21 cellular contexts compared by ENCODE assay signal in genomic region chr3:185988080-185988815, GRCh38. TPM values are rescaled to one million over a fixed set of nuclear protein-coding genes. Genes with fewer than 3 reads are reported as not detected.
A peak's percentile ranks its signal among the peaks of the same experiment; 100 is the strongest.
DNase-seq lines count a peak whose midpoint lies in the region; TF ChIP-seq lines count a peak whose summit lies in the region.
"Had no signal": no experiment of that assay in that cellular context is flagged by ENCODE, and none has a peak within 500 bp of the region (broad histone marks: within the 10 kb centered on the region; RNA-seq: fewer than 3 reads in every experiment).

No MANE protein-coding gene starts in this region.

- intact Hi-C loops in Caco-2 (cut with micrococcal nuclease; ENCODE audit: unreplicated experiment): no loop called here

- TF ChIP-seq CTCF in H9 (conservative IDR thresholded peaks at IDR 0.05) (peak; percentile 44), kidney epithelial cell (IDR thresholded peaks at IDR 0.05; ENCODE audit: insufficient read depth, low read length, poor library complexity, severe bottlenecking) (peak; percentile 19), Caco-2 (IDR thresholded peaks at IDR 0.05; ENCODE audit: insufficient read depth in 1 of 2, low read depth in 1 of 2, low read length in 1 of 2, severe bottlenecking in 1 of 2, unreplicated experiment in 1 of 2) (no peak)

- no peak overlapping the region for H3K18ac ChIP-seq in H9 (ENCODE audit: insufficient read length, low read depth, low read length)

- H3K14ac ChIP-seq in H9 (ENCODE audit: insufficient read depth, low read length): no peak overlapping the region

- no peak overlapping the region for H3K23ac ChIP-seq in H9 (ENCODE audit: insufficient read length, low read depth, low read length)

- H2BK15ac ChIP-seq in H9 (ENCODE audit: low read depth, low read length): no peak overlapping the region

- no peaks in the 10 kb centered on the region for H4K20me1 ChIP-seq in H9 (ENCODE audit: control insufficient read depth, insufficient read depth, insufficient read length)

- H2BK20ac ChIP-seq in H9 (ENCODE audit: low read depth, low read length, poor library complexity, severe bottlenecking): no peak overlapping the region

- no peak overlapping the region for H2BK12ac ChIP-seq in H9 (ENCODE audit: insufficient read length, low read depth, low read length)

- no TSS peak for BruUV-seq in Caco-2 (replicated peaks; lab: Mats Ljungman, UMichigan)

- H4K8ac ChIP-seq in H9 (replicated peaks; ENCODE audit: insufficient read length, low read depth, low read length): no peak overlapping the region

- no peaks in the 10 kb centered on the region for H3K79me2 ChIP-seq in H9 (ENCODE audit: insufficient read depth, low read length)

- no CpG with 5 or more reads among the region's 3 CpGs for WGBS in H9 (ENCODE audit: extremely low coverage, insufficient read length, low lambda C conversion rate)

- H3K4me3 Mint-ChIP-seq in H9 (no peak overlapping the region), Caco-2 (ENCODE audit: unreplicated experiment) (no peak overlapping the region)
- H3K4me3 Mint-ChIP-seq: naive thymus-derived CD4-positive, alpha-beta T cell; stimulated activated naive B cell treated with anti-CD40 and anti-IgM and Interleukin-4, amounts not matched to agents 10 μg/mL and 1 μg/mL and 100 μg/mL, for 72 hours had no signal

- H2AK5ac ChIP-seq in H9 (ENCODE audit: insufficient read length, low read length): no peak overlapping the region

- no peak overlapping the region for H2AFZ ChIP-seq in H9 (ENCODE audit: low read length)

- H3K36me3 ChIP-seq in kidney epithelial cell (ENCODE audit: control insufficient read depth, insufficient read depth, low read length) (no peaks in the 10 kb centered on the region), Caco-2 (ENCODE audit: control insufficient read depth, insufficient read depth, low read length) (no peaks in the 10 kb centered on the region)
- H3K36me3 ChIP-seq: breast epithelium, SJSA1, tibial nerve had no signal

- peak; percentile 68 for DNase-seq in DMS 273 (lab: John Stamatoyannopoulos, UW; ENCODE audit: unreplicated experiment)
- DNase-seq in H9: no peak
- peak; percentile 8 for DNase-seq in astrocyte of the hippocampus (ENCODE audit: low read depth, low spot score)
- no peak for DNase-seq in kidney epithelial cell (ENCODE audit: low read depth)
- DNase-seq in COR-L47 (lab: John Stamatoyannopoulos, UW): no peak
- DNase-seq in Caco-2: no peak
- no peak for DNase-seq in SKM-1 (lab: John Stamatoyannopoulos, UW; ENCODE audit: unreplicated experiment)
- no peak for DNase-seq in DMS153 treated with DMSO at 0.1 percent for 48 hours (lab: John Stamatoyannopoulos, UW; ENCODE audit: unreplicated experiment)
- DNase-seq: activated CD4-positive, alpha-beta T cell treated with anti-CD3 and anti-CD28 coated beads for 48 hours; dorsolateral prefrontal cortex; mammary epithelial cell; naive thymus-derived CD4-positive, alpha-beta T cell; NCI-H187; NCI-H510A treated with DMSO at 0.1 percent for 48 hours; OCI-M1; stimulated activated naive B cell treated with anti-CD40 and anti-IgM and Interleukin-4, amounts not matched to agents 10 μg/mL and 1 μg/mL and 100 μg/mL, for 72 hours; T-helper 9 cell had no signal

- CTCF ChIA-PET in Caco-2 (lab: Charles Lee): interaction anchor here (0.5 kb wide), 1 partner anchor 306 kb away, joined by 3 read pairs; no protein-coding TSS in a partner anchor

- H3K36me3 Mint-ChIP-seq in H9 (ENCODE audit: insufficient read depth in 1 of 3, low read depth in 3 of 3): no peaks in the 10 kb centered on the region; a peak in 1 of 7 replicates
- peaks cover 6% of the 10 kb centered on the region for H3K36me3 Mint-ChIP-seq in Caco-2 (ENCODE audit: insufficient read depth, unreplicated experiment)
- H3K36me3 Mint-ChIP-seq: activated naive CD4-positive, alpha-beta T cell treated with anti-CD3 and anti-CD28 coated beads, Interleukin-2, amount 50 U/mL, for 72 hours; naive thymus-derived CD4-positive, alpha-beta T cell had no signal

- no peak overlapping the region for H3K56ac ChIP-seq in H9 (ENCODE audit: insufficient read length, low read depth, low read length)

- H4K91ac ChIP-seq in H9 (ENCODE audit: insufficient read length, low read depth, low read length): no peak overlapping the region

- H3K4me1 Mint-ChIP-seq in H9 (peaks cover 3 to 7% of the 10 kb centered on the region in 2 experiments), Caco-2 (ENCODE audit: low read depth, unreplicated experiment) (no peaks in the 10 kb centered on the region)

- H3K27me3 Mint-ChIP-seq in H9 (ENCODE audit: low read depth) (peaks cover 33% of the 10 kb centered on the region), Caco-2 (ENCODE audit: insufficient read depth, unreplicated experiment) (peaks cover 6% of the 10 kb centered on the region)

- no peak overlapping the region for H4K5ac ChIP-seq in H9 (ENCODE audit: insufficient read length, low read depth, low read length)

- no peak overlapping the region for H3K4me3 ChIP-seq in kidney epithelial cell (ENCODE audit: low read depth, low read length)
- no peak overlapping the region for H3K4me3 ChIP-seq in Caco-2 (ENCODE audit: low read depth, low read length)
- H3K4me3 ChIP-seq: breast epithelium, dorsolateral prefrontal cortex, SJSA1, tibial nerve had no signal

- H3K9ac ChIP-seq in H9 (ENCODE audit: extremely low read depth, insufficient read length, low read length): no peak overlapping the region

- H3K79me1 ChIP-seq in H9 (ENCODE audit: insufficient read depth, low read depth, low read length, poor library complexity, severe bottlenecking): no peaks in the 10 kb centered on the region

- POLR2A ChIA-PET in Caco-2 (lab: Charles Lee): no interaction called here

- H3K9me3 Mint-ChIP-seq in H9: no peaks in the 10 kb centered on the region; a peak in 1 of 5 replicates
- no peaks in the 10 kb centered on the region for H3K9me3 Mint-ChIP-seq in Caco-2 (ENCODE audit: unreplicated experiment)
- H3K9me3 Mint-ChIP-seq: activated naive CD4-positive, alpha-beta T cell treated with anti-CD3 and anti-CD28 coated beads, Interleukin-2, amount 50 U/mL, for 72 hours; naive thymus-derived CD4-positive, alpha-beta T cell; stimulated activated naive B cell treated with anti-CD40 and anti-IgM and Interleukin-4, amounts not matched to agents 10 μg/mL and 1 μg/mL and 100 μg/mL, for 72 hours had no signal

- no peak overlapping the region for H2BK5ac ChIP-seq in H9 (ENCODE audit: insufficient read length, low read length)

- H3K27ac Mint-ChIP-seq in H9 (no peak overlapping the region), Caco-2 (ENCODE audit: unreplicated experiment) (no peak overlapping the region)
- H3K27ac Mint-ChIP-seq: naive thymus-derived CD4-positive, alpha-beta T cell; stimulated activated naive B cell treated with anti-CD40 and anti-IgM and Interleukin-4, amounts not matched to agents 10 μg/mL and 1 μg/mL and 100 μg/mL, for 72 hours had no signal

- no peak overlapping the region for H3K4me2 ChIP-seq in H9 (ENCODE audit: insufficient read depth, insufficient read length, low read length)

- H3T11ph ChIP-seq in H9 (ENCODE audit: low read length): no peak overlapping the region

- H2BK120ac ChIP-seq in H9 (ENCODE audit: low read depth, low read length, poor library complexity, severe bottlenecking): no peak overlapping the region

- H3K4ac ChIP-seq in H9 (ENCODE audit: low read depth, low read length): no peak overlapping the region

- no peaks in the 10 kb centered on the region for H3K27me3 ChIP-seq in H9 (ENCODE audit: insufficient read depth, low read length)
- H3K27me3 ChIP-seq in kidney epithelial cell (ENCODE audit: control insufficient read depth, insufficient read depth, low read length): peaks cover 5% of the 10 kb centered on the region
- no peaks in the 10 kb centered on the region for H3K27me3 ChIP-seq in Caco-2 (replicated peaks; ENCODE audit: control insufficient read depth, insufficient read depth, low read length)
- H3K27me3 ChIP-seq: breast epithelium, dorsolateral prefrontal cortex, SJSA1, tibial nerve had no signal

- no peak overlapping the region for H3K27ac ChIP-seq in H9 (ENCODE audit: insufficient read length, low read depth, low read length)
- H3K27ac ChIP-seq: breast epithelium, dorsolateral prefrontal cortex, SJSA1, tibial nerve had no signal

- peaks cover 2% of the 10 kb centered on the region for H3K23me2 ChIP-seq in H9 (ENCODE audit: insufficient read length, low read depth, low read length, poor library complexity, severe bottlenecking)

- H3K4me1 ChIP-seq in H9 (ENCODE audit: insufficient read depth, low read length): no peaks in the 10 kb centered on the region
- H3K4me1 ChIP-seq in Caco-2: no peaks in the 10 kb centered on the region

- H3K9me3 ChIP-seq in H9 (ENCODE audit: control insufficient read depth, low read depth, low read length) (no peaks in the 10 kb centered on the region), Caco-2 (no peaks in the 10 kb centered on the region)
- H3K9me3 ChIP-seq: breast epithelium, SJSA1, tibial nerve had no signal

RNA-seq across cellular contexts. Expression of gene TRA2B, which starts 50.4 kb away (rescaled TPM):
- total RNA-seq in H9 (2021) (344 and 349 TPM in 2 replicates), kidney epithelial cell (142 and 154 TPM in 2 replicates), Caco-2 (2022) (197 and 204 TPM in 2 replicates)

Comparison
In these comparisons a context has a peak if more than half of its experiments do, and no peak if none do; other contexts are left out.
1. DNase-seq: peak in DMS 273 (single experiment) and astrocyte of the hippocampus (single experiment); none in H9 (single experiment), kidney epithelial cell (single experiment), COR-L47 (single experiment), Caco-2 (0 of 2), SKM-1 (single experiment) and DMS153 treated with DMSO at 0.1 percent for 48 hours (single experiment).
2. CTCF ChIP-seq: peak in H9 (single experiment) and kidney epithelial cell (single experiment); none in Caco-2 (0 of 2).